Comparison of ENCODE assay signal across 10 cellular contexts in genomic region chr19:678791-679388, GRCh38. TPM values are rescaled to one million over a fixed set of nuclear protein-coding genes. Genes with fewer than 3 reads are reported as not detected.
DNase-seq lines count a peak whose midpoint lies in the region; ATAC-seq, FAIRE-seq and TF ChIP-seq lines count a peak whose summit lies in the region.
"Had no signal": no experiment of that assay in that cellular context is flagged by ENCODE, and none has a peak within 500 bp of the region (broad histone marks: within the 10 kb centered on the region; RNA-seq: fewer than 3 reads in every experiment).

No MANE protein-coding gene starts in this region.

- H3K27ac ChIP-seq in fibroblast of lung (ENCODE audit: insufficient read depth, low read length): peak overlapping the region; percentile 78

- H3K27me3 ChIP-seq in fibroblast of lung (ENCODE audit: control insufficient read depth, insufficient read depth, low read length) (no peaks in the 10 kb centered on the region), skeletal muscle satellite cell (ENCODE audit: control insufficient read depth, insufficient read depth, low read length) (no peaks in the 10 kb centered on the region)

- H3K36me3 ChIP-seq in fibroblast of lung (ENCODE audit: control insufficient read depth, insufficient read depth, low read length) (no peaks in the 10 kb centered on the region), skeletal muscle satellite cell (ENCODE audit: insufficient read depth, low read length) (peaks cover 25% of the 10 kb centered on the region)

- H3K4me2 ChIP-seq in fibroblast of lung (ENCODE audit: extremely low read depth, insufficient read depth, low read length): peak overlapping the region; percentile 78
- peak overlapping the region; percentile 100 for H3K4me2 ChIP-seq in skeletal muscle satellite cell (ENCODE audit: low read length)

- H3K9me3 ChIP-seq in fibroblast of lung (ENCODE audit: control insufficient read depth, insufficient read depth, low read depth, low read length) (no peaks in the 10 kb centered on the region), skeletal muscle satellite cell (replicated peaks; ENCODE audit: low read length) (no peaks in the 10 kb centered on the region)

- ATAC-seq in SK-N-SH treated with all-trans-retinoic acid at 6 μM for 48 hours (no peak), HG02884 (IDR thresholded peaks at IDR 0.05; ENCODE audit: unreplicated experiment) (no peak)

- H3K4me3 ChIP-seq in fibroblast of lung (replicated peaks in 1 of 4; ENCODE audit: control extremely low read depth in 1 of 4, insufficient read depth in 1 of 4, low read depth in 3 of 4, low read length in 4 of 4) (peak overlapping the region in 3 of 4 experiments; percentile 42 to 73 (median 45)), skeletal muscle satellite cell (ENCODE audit: low read length) (peak overlapping the region; percentile 88)

- peaks cover 17% of the 10 kb centered on the region for H3K4me1 ChIP-seq in fibroblast of lung (ENCODE audit: control insufficient read depth, extremely low read depth, insufficient read depth, low read length)
- peaks cover 30% of the 10 kb centered on the region for H3K4me1 ChIP-seq in skeletal muscle satellite cell (ENCODE audit: control insufficient read depth, insufficient read depth, low read length)

- H2AFZ ChIP-seq in fibroblast of lung (ENCODE audit: low read length): no peak overlapping the region

- no peaks in the 10 kb centered on the region for H4K20me1 ChIP-seq in fibroblast of lung (ENCODE audit: control insufficient read depth, extremely low read depth, insufficient read depth, low read length)

- TF ChIP-seq POLR2A in H54 (IDR thresholded peaks at IDR 0.05; ENCODE audit: low read depth, low read length): 0 out of 2 replicates have a peak, but pooled peaks have one; percentile 10

- no peak for FAIRE-seq in H54 (lab: Jason Lieb, UNC)

- no peak for DNase-seq in H54 (ENCODE audit: insufficient read length, low spot score)
- no peak for DNase-seq in fibroblast of lung (ENCODE audit: low read depth in 2 of 2)
- DNase-seq in NOMO-1 treated with dmso at 0.1 percent for 144 hours (lab: John Stamatoyannopoulos, UW; ENCODE audit: unreplicated experiment): no peak
- no peak for DNase-seq in HCEC 1CT
- DNase-seq in DMS153 treated with DMSO at 0.1 percent for 48 hours (lab: John Stamatoyannopoulos, UW; ENCODE audit: unreplicated experiment): no peak
- DNase-seq: activated gamma-delta T cell treated with Interleukin-2 at 50 U/mL for 16 hours had no signal

- no peak for TF ChIP-seq CTCF in fibroblast of lung (conservative IDR thresholded peaks at IDR 0.05 in 1 of 2, IDR thresholded peaks at IDR 0.05 in 1 of 2; ENCODE audit: low read depth in 1 of 2, low read length in 2 of 2)

- H3K9ac ChIP-seq in fibroblast of lung (ENCODE audit: insufficient read depth, low read length) (peak overlapping the region; percentile 53), skeletal muscle satellite cell (ENCODE audit: low read depth, low read length) (peak overlapping the region; percentile 73)

- peaks cover 2% of the 10 kb centered on the region for H3K79me2 ChIP-seq in fibroblast of lung (ENCODE audit: control insufficient read depth, insufficient read depth, low read length)

TF ChIP-seq in SK-N-SH treated with all-trans-retinoic acid at 6 μM for 48 hours, 23 proteins besides CTCF, POLR2A, EP300 and RAD21:
- TF ChIP-seq SNAI2 (CRISPR knock-in tag; IDR thresholded peaks at IDR 0.05): no peak
- peak; percentile 99 for TF ChIP-seq ZFP3 (CRISPR knock-in tag; IDR thresholded peaks at IDR 0.05)

RNA-seq across cellular contexts. Expression of gene FSTL3, which starts 2.7 kb away (rescaled TPM):
- total RNA-seq in fibroblast of lung: 26.8 and 36.5 TPM in 2 replicates
- polyA plus RNA-seq in fibroblast of lung: 10.2 and 18.6 TPM in 2 replicates
- 16.7 and 28.3 TPM in 2 replicates for polyA plus RNA-seq in fibroblast of lung (2012)
- polyA minus RNA-seq in fibroblast of lung (ENCODE audit: low replicate concordance): 11.8 and 20.3 TPM in 2 replicates
- 32.2 and 166 TPM in 2 replicates for total RNA-seq in skeletal muscle satellite cell (2012; rRNA removed)

RNA-seq across cellular contexts. Expression of gene RNF126, which starts 15.9 kb away (rescaled TPM):
- 12.1 and 18.0 TPM in 2 replicates for total RNA-seq in fibroblast of lung
- 7.8 and 10.7 TPM in 2 replicates for polyA plus RNA-seq in fibroblast of lung
- 23.5 and 35.0 TPM in 2 replicates for polyA plus RNA-seq in fibroblast of lung (2012)
- polyA minus RNA-seq in fibroblast of lung (ENCODE audit: low replicate concordance): 9.1 and 10.1 TPM in 2 replicates
- 55.8 and 70.8 TPM in 2 replicates for total RNA-seq in skeletal muscle satellite cell (2012; rRNA removed)

RNA-seq across cellular contexts. Expression of gene PRSS57, which starts 16.4 kb away (rescaled TPM):
- not detected in 2 replicates for total RNA-seq in fibroblast of lung
- polyA plus RNA-seq in fibroblast of lung: not detected in 2 replicates
- not detected in 2 replicates for polyA plus RNA-seq in fibroblast of lung (2012)
- not detected in 2 replicates for polyA minus RNA-seq in fibroblast of lung (ENCODE audit: low replicate concordance)
- total RNA-seq in skeletal muscle satellite cell (2012; rRNA removed): not detected in 2 replicates
- total RNA-seq: myocyte had no signal

RNA-seq across cellular contexts. Expression of gene PALM, which starts 29.8 kb away (rescaled TPM):
- 8.3 and 22.1 TPM in 2 replicates for total RNA-seq in fibroblast of lung
- polyA plus RNA-seq in fibroblast of lung: 1.0 and 3.2 TPM in 2 replicates
- 7.0 and 14.1 TPM in 2 replicates for polyA plus RNA-seq in fibroblast of lung (2012)
- polyA minus RNA-seq in fibroblast of lung (ENCODE audit: low replicate concordance): 3.4 and 3.6 TPM in 2 replicates
- total RNA-seq in skeletal muscle satellite cell (2012; rRNA removed): 1.5 and 8.1 TPM in 2 replicates

RNA-seq across cellular contexts. Expression of gene FGF22, which starts 39.2 kb away (rescaled TPM):
- total RNA-seq in fibroblast of lung: under 0.01 TPM in 1 of 2 replicates, not detected in the other
- 0.06 TPM in 1 of 2 replicates, not detected in the other for polyA plus RNA-seq in fibroblast of lung
- 0.24 TPM in 1 of 2 replicates, not detected in the other for polyA plus RNA-seq in fibroblast of lung (2012)
- not detected in 2 replicates for polyA minus RNA-seq in fibroblast of lung (ENCODE audit: low replicate concordance)
- total RNA-seq in skeletal muscle satellite cell (2012; rRNA removed): 0.44 TPM in 1 of 2 replicates, not detected in the other
